ENCODE assay signal across 14 cellular contexts in genomic region chr17:21177854-21178600, GRCh38.
"Had no signal": no experiment of that assay in that cellular context is flagged by ENCODE, and none has a peak within 500 bp of the region (broad histone marks: within the 10 kb centered on the region; RNA-seq: fewer than 3 reads in every experiment).

No MANE protein-coding gene starts in this region.

- H3K36me3 ChIP-seq: prostate gland, right lobe of liver had no signal

- DNase-seq: activated CD4-positive, alpha-beta memory T cell treated with anti-CD3 and anti-CD28 coated beads for 36 hours; activated CD4-positive, alpha-beta T cell treated with anti-CD3 and anti-CD28 coated beads for 1 hour; brain microvascular endothelial cell; foreskin keratinocyte; left colon; mammary epithelial cell; nephron progenitor cell; stimulated activated CD4-positive, alpha-beta T cell treated with anti-CD3 and anti-CD28 coated beads, Interleukin-2, amount 100 ng/mL, for 24 hours; stimulated activated naive CD4-positive, alpha-beta T cell; T-helper 9 cell had no signal

- H3K9me3 ChIP-seq: prostate gland, right lobe of liver had no signal

- H3K27ac ChIP-seq: brain microvascular endothelial cell, dorsolateral prefrontal cortex, foreskin keratinocyte, prostate gland, right lobe of liver had no signal

- H3K4me3 ChIP-seq: dorsolateral prefrontal cortex, prostate gland, right lobe of liver had no signal

- ATAC-seq: activated T-helper 17 cell treated with anti-CD3 and anti-CD28 coated beads, Interleukin-2, amount 50 U/mL, for 72 hours; foreskin keratinocyte; left colon; right lobe of liver had no signal

- H3K27me3 ChIP-seq: brain microvascular endothelial cell, dorsolateral prefrontal cortex, foreskin keratinocyte, right lobe of liver had no signal

- H3K4me1 ChIP-seq: foreskin keratinocyte, prostate gland, right lobe of liver had no signal
